In the genomic region with DNA sequence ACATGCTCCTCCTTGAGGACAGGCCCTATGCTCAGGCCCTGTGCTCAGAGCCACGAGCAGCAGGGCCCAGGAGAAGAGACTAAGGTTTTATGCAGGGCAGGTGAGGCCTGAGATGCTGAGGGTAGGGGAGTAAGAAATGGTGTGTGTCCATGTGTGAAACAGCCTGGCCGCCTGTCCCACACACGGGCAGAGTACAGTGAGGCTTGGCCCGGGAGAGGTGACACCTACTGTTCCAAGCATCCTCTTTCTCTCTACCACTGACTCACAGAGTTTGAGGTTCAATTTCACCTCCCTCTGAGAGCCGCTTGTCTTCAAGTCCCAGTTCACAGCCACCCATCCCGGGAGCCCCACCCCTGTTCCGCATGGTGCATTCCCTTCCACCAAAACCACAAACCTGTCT, we compare ENCODE assay signal across 27 cellular contexts.
"Had no signal": no experiment of that assay in that cellular context is flagged by ENCODE, and none has a peak within 500 bp of the region (broad histone marks: within the 10 kb centered on the region; RNA-seq: fewer than 3 reads in every experiment).

No MANE protein-coding gene starts in this region.

- ATAC-seq: left colon; mucosa of descending colon; naive thymus-derived CD4-positive, alpha-beta T cell; natural killer cell treated with Interleukin-12 subunit alpha and Interleukin-12 subunit beta and Interleukin-15 and Interleukin-18, amount 100 ng/mL, for 72 hours; pancreas; psoas muscle; stimulated activated memory B cell treated with anti-CD40 and anti-IgM and Interleukin-4, amounts not matched to agents 10 μg/mL and 1 μg/mL and 100 μg/mL, for 72 hours; stimulated activated naive CD8-positive, alpha-beta T cell treated with anti-CD3 and anti-CD28 coated beads, Interleukin-15, amount 100 ng/mL, for 72 hours had no signal

- H3K4me2 ChIP-seq: smooth muscle cell had no signal

- FAIRE-seq: islet of Langerhans, kidney, pancreas had no signal

- DNase-seq: hypothalamus; immature natural killer cell; kidney; left colon; left ventricle myocardium inferior; midbrain; mucosa of descending colon; naive thymus-derived CD4-positive, alpha-beta T cell; nucleus accumbens; pancreas; posterior cingulate gyrus; psoas muscle; right lobe of liver; stimulated activated CD4-positive, alpha-beta T cell treated with anti-CD3 and anti-CD28 coated beads, Interleukin-1b, Interleukin-23, amount 100 ng/mL, for 48 hours; stimulated activated CD4-positive, alpha-beta T cell treated with anti-CD3 and anti-CD28 coated beads, Interleukin-2, amount 100 ng/mL, for 48 hours; stimulated activated CD4-positive, alpha-beta T cell treated with anti-CD3 and anti-CD28 coated beads, Interleukin-4, amount 100 ng/mL, for 4 hours; stimulated activated naive CD4-positive, alpha-beta T cell treated with Interleukin-2 at 50 U/mL for 16 hours; stimulated activated naive CD8-positive, alpha-beta T cell treated with anti-CD3 and anti-CD28 coated beads, Interleukin-15, amount 100 ng/mL, for 72 hours; substantia nigra had no signal

- H3K36me3 ChIP-seq: left ventricle myocardium inferior, pancreas, right atrium auricular region, vagina had no signal

- H3K4me1 ChIP-seq: left ventricle myocardium inferior, pancreas, psoas muscle, right lobe of liver, vagina had no signal

- H3K9me3 ChIP-seq: pancreas, right lobe of liver, vagina had no signal

- H3K27me3 ChIP-seq: pancreas, right atrium auricular region, right lobe of liver, tibial nerve, vagina had no signal

- H3K27ac ChIP-seq: left ventricle myocardium inferior, pancreas, psoas muscle, right atrium auricular region, right lobe of liver, tibial nerve, vagina had no signal

- H3K4me3 ChIP-seq: left ventricle myocardium inferior, lung, mucosa of descending colon, pancreas, psoas muscle, right atrium auricular region, right lobe of liver, smooth muscle cell, tibial nerve, vagina had no signal
